In the genomic region with DNA sequence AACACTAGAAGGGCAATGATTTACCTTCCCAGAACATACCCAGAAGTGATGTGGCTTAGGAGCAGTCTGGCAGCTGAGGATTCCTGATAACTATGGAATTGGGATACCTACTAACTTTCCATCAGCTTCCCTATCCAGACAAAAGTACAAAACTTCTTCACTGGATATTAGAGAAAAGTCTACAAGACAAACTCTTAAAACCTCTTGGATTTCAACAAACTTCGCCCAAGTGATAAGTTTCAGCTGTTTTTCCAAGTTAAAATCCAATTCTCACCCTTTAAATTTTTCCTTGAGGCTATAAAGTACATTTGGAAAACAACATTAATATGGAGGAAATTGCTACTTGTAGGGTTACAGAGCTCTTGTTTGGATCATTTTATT, we compare ENCODE assay signal across 1 cellular context.
TF ChIP-seq lines count a peak whose summit lies in the region.

No MANE protein-coding gene starts in this region.

TF ChIP-seq in HCT116, 20 proteins besides CTCF, POLR2A, EP300 and RAD21 (continued from another document):
- TF ChIP-seq, protein P1, sequence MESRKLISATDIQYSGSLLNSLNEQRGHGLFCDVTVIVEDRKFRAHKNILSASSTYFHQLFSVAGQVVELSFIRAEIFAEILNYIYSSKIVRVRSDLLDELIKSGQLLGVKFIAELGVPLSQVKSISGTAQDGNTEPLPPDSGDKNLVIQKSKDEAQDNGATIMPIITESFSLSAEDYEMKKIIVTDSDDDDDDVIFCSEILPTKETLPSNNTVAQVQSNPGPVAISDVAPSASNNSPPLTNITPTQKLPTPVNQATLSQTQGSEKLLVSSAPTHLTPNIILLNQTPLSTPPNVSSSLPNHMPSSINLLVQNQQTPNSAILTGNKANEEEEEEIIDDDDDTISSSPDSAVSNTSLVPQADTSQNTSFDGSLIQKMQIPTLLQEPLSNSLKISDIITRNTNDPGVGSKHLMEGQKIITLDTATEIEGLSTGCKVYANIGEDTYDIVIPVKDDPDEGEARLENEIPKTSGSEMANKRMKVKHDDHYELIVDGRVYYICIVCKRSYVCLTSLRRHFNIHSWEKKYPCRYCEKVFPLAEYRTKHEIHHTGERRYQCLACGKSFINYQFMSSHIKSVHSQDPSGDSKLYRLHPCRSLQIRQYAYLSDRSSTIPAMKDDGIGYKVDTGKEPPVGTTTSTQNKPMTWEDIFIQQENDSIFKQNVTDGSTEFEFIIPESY (IDR thresholded peaks at IDR 0.05; ENCODE audit: extremely low read depth, insufficient replicate concordance, low read length): no peak
- no peak for TF ChIP-seq SP1 (IDR thresholded peaks at IDR 0.05; ENCODE audit: low read depth)
- TF ChIP-seq EGR1 (IDR thresholded peaks at IDR 0.05; ENCODE audit: low read depth): no peak
- no peak for TF ChIP-seq SRF (IDR thresholded peaks at IDR 0.05; ENCODE audit: low read depth)
- no peak for TF ChIP-seq CBX3 (IDR thresholded peaks at IDR 0.05; ENCODE audit: low read depth)
- no peak for TF ChIP-seq CEBPB (IDR thresholded peaks at IDR 0.05; ENCODE audit: low read depth)
TF ChIP-seq in HCT116: peak in this region for 0.
